ENCODE assay signal across 20 cellular contexts in the genomic region with DNA sequence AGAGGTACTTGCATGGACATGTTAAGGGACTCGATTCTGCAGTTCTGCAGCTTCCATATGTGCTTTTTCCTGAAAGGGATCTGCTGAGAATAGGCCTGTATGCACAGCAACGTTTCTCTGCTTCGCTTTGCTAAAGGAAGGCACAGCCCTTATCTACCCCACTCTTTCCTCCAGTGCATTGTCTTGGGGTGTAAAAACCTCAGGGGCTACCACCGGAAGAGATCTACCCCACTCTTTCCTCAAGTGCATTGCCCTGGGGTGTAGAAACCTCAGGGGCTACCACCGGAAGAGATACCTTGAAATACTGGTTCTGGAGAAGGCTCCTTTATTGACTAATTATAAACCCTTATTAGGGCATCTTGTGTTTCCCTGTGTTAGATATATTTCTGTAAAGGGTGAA. TPM values are rescaled to one million over a fixed set of nuclear protein-coding genes. Genes with fewer than 3 reads are reported as not detected.
DNase-seq lines count a peak whose midpoint lies in the region; ATAC-seq and TF ChIP-seq lines count a peak whose summit lies in the region.
"Had no signal": no experiment of that assay in that cellular context is flagged by ENCODE, and none has a peak within 500 bp of the region (broad histone marks: within the 10 kb centered on the region; RNA-seq: fewer than 3 reads in every experiment).

No MANE protein-coding gene starts in this region.

- H3K9me3 Mint-ChIP-seq in stimulated activated naive CD8-positive, alpha-beta T cell treated with anti-CD3 and anti-CD28 coated beads, Interleukin-15, amount 100 ng/mL, for 72 hours = no peaks in the 10 kb centered on the region
- H3K9me3 Mint-ChIP-seq in memory B cell = no peaks in the 10 kb centered on the region
- no peaks in the 10 kb centered on the region for H3K9me3 Mint-ChIP-seq in osteocyte (ENCODE audit: unreplicated experiment)
- H3K9me3 Mint-ChIP-seq: CD4-positive, CD25-positive, alpha-beta regulatory T cell had no signal

- no peak overlapping the region for H3K27ac Mint-ChIP-seq in stimulated activated naive CD8-positive, alpha-beta T cell treated with anti-CD3 and anti-CD28 coated beads, Interleukin-15, amount 100 ng/mL, for 72 hours
- H3K27ac Mint-ChIP-seq in memory B cell (peak overlapping the region; percentile 75), osteocyte (ENCODE audit: unreplicated experiment) (no peak overlapping the region)

- H3K27me3 Mint-ChIP-seq in stimulated activated naive CD8-positive, alpha-beta T cell treated with anti-CD3 and anti-CD28 coated beads, Interleukin-15, amount 100 ng/mL, for 72 hours = no peaks in the 10 kb centered on the region
- H3K27me3 Mint-ChIP-seq in memory B cell = no peaks in the 10 kb centered on the region
- no peaks in the 10 kb centered on the region for H3K27me3 Mint-ChIP-seq in osteocyte (ENCODE audit: unreplicated experiment)
- H3K27me3 Mint-ChIP-seq: CD4-positive, CD25-positive, alpha-beta regulatory T cell had no signal

- no peak for TF ChIP-seq CTCF in osteocyte (IDR thresholded peaks at IDR 0.05)

- H3K4me3 Mint-ChIP-seq in stimulated activated naive CD8-positive, alpha-beta T cell treated with anti-CD3 and anti-CD28 coated beads, Interleukin-15, amount 100 ng/mL, for 72 hours = no peak overlapping the region
- H3K4me3 Mint-ChIP-seq in memory B cell (no peak overlapping the region), osteocyte (ENCODE audit: unreplicated experiment) (no peak overlapping the region)
- H3K4me3 Mint-ChIP-seq: CD4-positive, CD25-positive, alpha-beta regulatory T cell had no signal

- DNase-seq in stimulated activated naive CD8-positive, alpha-beta T cell treated with anti-CD3 and anti-CD28 coated beads, Interleukin-15, Interleukin-2, amounts not matched to agents 100 U/mL and 50 U/mL, for 24 hours = no peak
- no peak for DNase-seq in stimulated activated naive CD8-positive, alpha-beta T cell treated with anti-CD3 and anti-CD28 coated beads, Interleukin-15, amount 100 ng/mL, for 72 hours
- DNase-seq in NCI-H1694 treated with DMSO at 0.1 percent for 48 hours (lab: John Stamatoyannopoulos, UW) (peak; percentile 53), memory B cell (ENCODE audit: low spot score in 2 of 2) (no peak), RPMI8226 (no peak), GOT3 (lab: John Stamatoyannopoulos, UW) (no peak), osteocyte (ENCODE audit: extremely low spot score, unreplicated experiment) (no peak)
- DNase-seq: CD4-positive, CD25-positive, alpha-beta regulatory T cell; DND-41; GM23248; MG63; NCI-H1092; NCI-H1436; NCI-H2029 treated with DMSO at 0.1 percent for 48 hours; NCI-H446; NCI-H526; PC-3; SIG-M5; SK-N-SH had no signal

- ATAC-seq in stimulated activated naive CD8-positive, alpha-beta T cell treated with anti-CD3 and anti-CD28 coated beads, Interleukin-15, Interleukin-2, amounts not matched to agents 100 U/mL and 50 U/mL, for 24 hours = peak; percentile 28
- no peak for ATAC-seq in stimulated activated naive CD8-positive, alpha-beta T cell treated with anti-CD3 and anti-CD28 coated beads, Interleukin-15, amount 100 ng/mL, for 72 hours
- ATAC-seq in memory B cell (ENCODE audit: low read depth) = no peak
- ATAC-seq: GM12878, PC-3 had no signal

- H3K36me3 Mint-ChIP-seq in memory B cell (peaks cover 25% of the 10 kb centered on the region), osteocyte (ENCODE audit: unreplicated experiment) (peaks cover 45% of the 10 kb centered on the region)

- H3K4me1 Mint-ChIP-seq in stimulated activated naive CD8-positive, alpha-beta T cell treated with anti-CD3 and anti-CD28 coated beads, Interleukin-15, amount 100 ng/mL, for 72 hours = peaks cover 18% of the 10 kb centered on the region
- H3K4me1 Mint-ChIP-seq in memory B cell (no peaks in the 10 kb centered on the region), osteocyte (ENCODE audit: unreplicated experiment) (no peaks in the 10 kb centered on the region)

RNA-seq across cellular contexts. Expression of a gene that starts 52.9 kb away (rescaled TPM):
- 140 and 146 TPM in 2 replicates for total RNA-seq in osteocyte
